ENCODE assay signal across 14 cellular contexts in the genomic region with DNA sequence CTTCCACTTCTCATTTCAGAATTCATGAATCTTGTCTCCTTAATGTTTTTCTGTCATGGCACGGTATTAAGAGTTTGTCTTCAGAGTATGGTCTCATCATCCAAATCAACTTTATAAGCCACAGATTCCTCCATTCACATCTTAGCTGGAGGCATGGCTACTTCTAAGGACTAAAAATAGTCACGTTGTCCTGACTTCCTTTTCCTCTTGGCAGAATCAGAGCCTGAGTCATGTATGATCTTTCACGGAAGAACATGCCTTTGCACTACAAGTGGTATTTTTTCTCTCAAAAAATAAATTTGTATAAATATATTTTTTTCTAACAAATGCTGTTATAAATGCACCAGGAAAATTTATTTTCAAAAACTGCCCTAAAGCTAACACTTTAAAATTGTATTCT.
DNase-seq lines count a peak whose midpoint lies in the region; TF ChIP-seq lines count a peak whose summit lies in the region.
"Had no signal": no experiment of that assay in that cellular context is flagged by ENCODE, and none has a peak within 500 bp of the region (broad histone marks: within the 10 kb centered on the region; RNA-seq: fewer than 3 reads in every experiment).

No MANE protein-coding gene starts in this region.

- no peak for TF ChIP-seq POLR2A in breast epithelium (IDR thresholded peaks at IDR 0.05)
- no peak for TF ChIP-seq POLR2A in stomach (IDR thresholded peaks at IDR 0.05)

- H3K4me1 Mint-ChIP-seq in MCF 10A (ENCODE audit: insufficient read depth, unreplicated experiment): peaks cover 21% of the 10 kb centered on the region
- H3K4me1 Mint-ChIP-seq in T-helper 2 cell treated with Interferon-gamma antibody and Interleukin-4, amounts not matched to agents 5 μg/mL and 100 μg/mL, for 36 hours (ENCODE audit: low read depth): peaks cover 14% of the 10 kb centered on the region

- CTCF ChIA-PET in MCF 10A (lab: Yijun Ruan, JAX): interaction anchor here (0.9 to 3.2 kb wide), 9 partner anchors 10 to 675 kb away, joined by 3 to 22 read pairs (median 6); no protein-coding TSS in a partner anchor

- DNase-seq in MCF 10A (ENCODE audit: unreplicated experiment) (peak; percentile 60), breast epithelium (ENCODE audit: low spot score in 2 of 2) (no peak), SK-N-MC (ENCODE audit: low read depth, low spot score) (no peak), fibroblast of the conjunctiva (ENCODE audit: low read depth) (peak; percentile 54), NCI-H128 (lab: John Stamatoyannopoulos, UW; ENCODE audit: unreplicated experiment) (no peak), stomach (no peak), NCI-H2227 (lab: John Stamatoyannopoulos, UW; ENCODE audit: unreplicated experiment) (no peak)
- DNase-seq in T-helper 2 cell treated with Interferon-gamma antibody and Interleukin-4, amounts not matched to agents 5 μg/mL and 100 μg/mL, for 36 hours (ENCODE audit: low spot score): no peak
- DNase-seq: activated T-cell treated with anti-CD3 and anti-CD28 coated beads, Interleukin-2, amount 50 U/mL, for 4 hours; cortex of kidney; natural killer cell; NCI-H774; stimulated activated naive B cell treated with anti-CD40 and anti-IgM and Interleukin-4, amounts not matched to agents 10 μg/mL and 1 μg/mL and 100 μg/mL, for 72 hours had no signal

- no peaks in the 10 kb centered on the region for H3K9me3 ChIP-seq in breast epithelium
- H3K9me3 ChIP-seq in SK-N-MC (ENCODE audit: low read depth, low read length): no peaks in the 10 kb centered on the region
- no peaks in the 10 kb centered on the region for H3K9me3 ChIP-seq in stomach
- H3K9me3 ChIP-seq: A549 had no signal

- H3K4me3 ChIP-seq in breast epithelium: no peak overlapping the region
- H3K4me3 ChIP-seq in SK-N-MC: no peak overlapping the region
- no peak overlapping the region for H3K4me3 ChIP-seq in stomach
- H3K4me3 ChIP-seq: A549 had no signal

- H3K9me3 Mint-ChIP-seq in MCF 10A (ENCODE audit: unreplicated experiment): no peaks in the 10 kb centered on the region
- no peaks in the 10 kb centered on the region for H3K9me3 Mint-ChIP-seq in T-helper 2 cell treated with Interferon-gamma antibody and Interleukin-4, amounts not matched to agents 5 μg/mL and 100 μg/mL, for 36 hours
- H3K9me3 Mint-ChIP-seq: activated T-cell treated with anti-CD3 and anti-CD28 coated beads, Interleukin-2, amount 50 U/mL, for 4 hours had no signal

- BruUV-seq in MCF 10A (replicated peaks; lab: Mats Ljungman, UMichigan): no TSS peak

- POLR2A ChIA-PET in MCF 10A (lab: Yijun Ruan, JAX): interaction anchor here (0.6 to 2.3 kb wide), 6 partner anchors 10 to 736 kb away, joined by 3 to 6 read pairs (median 4); a partner anchor contains a TSS

- H3K27me3 Mint-ChIP-seq in MCF 10A (ENCODE audit: insufficient read depth, unreplicated experiment): no peaks in the 10 kb centered on the region
- H3K27me3 Mint-ChIP-seq in T-helper 2 cell treated with Interferon-gamma antibody and Interleukin-4, amounts not matched to agents 5 μg/mL and 100 μg/mL, for 36 hours (ENCODE audit: low read depth): no peaks in the 10 kb centered on the region

- no peak for TF ChIP-seq CTCF in MCF 10A (IDR thresholded peaks at IDR 0.05; ENCODE audit: unreplicated experiment)
- TF ChIP-seq CTCF in breast epithelium (IDR thresholded peaks at IDR 0.05): no peak
- TF ChIP-seq CTCF in stomach (IDR thresholded peaks at IDR 0.05): no peak

- H3K36me3 Mint-ChIP-seq in MCF 10A (ENCODE audit: insufficient read depth, unreplicated experiment): peaks cover 5% of the 10 kb centered on the region
- no peaks in the 10 kb centered on the region for H3K36me3 Mint-ChIP-seq in T-helper 2 cell treated with Interferon-gamma antibody and Interleukin-4, amounts not matched to agents 5 μg/mL and 100 μg/mL, for 36 hours (ENCODE audit: low read depth)
- H3K36me3 Mint-ChIP-seq: natural killer cell; stimulated activated naive B cell treated with anti-CD40 and anti-IgM and Interleukin-4, amounts not matched to agents 10 μg/mL and 1 μg/mL and 100 μg/mL, for 72 hours had no signal

- H3K36me3 ChIP-seq in breast epithelium (no peaks in the 10 kb centered on the region), SK-N-MC (ENCODE audit: insufficient read depth, low read length) (no peaks in the 10 kb centered on the region), stomach (no peaks in the 10 kb centered on the region)

- no peak overlapping the region for H3K4me3 Mint-ChIP-seq in MCF 10A (ENCODE audit: unreplicated experiment)
- H3K4me3 Mint-ChIP-seq in T-helper 2 cell treated with Interferon-gamma antibody and Interleukin-4, amounts not matched to agents 5 μg/mL and 100 μg/mL, for 36 hours: no peak overlapping the region
- H3K4me3 Mint-ChIP-seq: activated T-cell treated with anti-CD3 and anti-CD28 coated beads, Interleukin-2, amount 50 U/mL, for 4 hours; natural killer cell; stimulated activated naive B cell treated with anti-CD40 and anti-IgM and Interleukin-4, amounts not matched to agents 10 μg/mL and 1 μg/mL and 100 μg/mL, for 72 hours had no signal

- TF ChIP-seq EP300 in stomach (IDR thresholded peaks at IDR 0.05): no peak

- peak overlapping the region; percentile 25 for H3K27ac Mint-ChIP-seq in MCF 10A (ENCODE audit: low read depth, unreplicated experiment)
- H3K27ac Mint-ChIP-seq in T-helper 2 cell treated with Interferon-gamma antibody and Interleukin-4, amounts not matched to agents 5 μg/mL and 100 μg/mL, for 36 hours: no peak overlapping the region
- H3K27ac Mint-ChIP-seq: natural killer cell; stimulated activated naive B cell treated with anti-CD40 and anti-IgM and Interleukin-4, amounts not matched to agents 10 μg/mL and 1 μg/mL and 100 μg/mL, for 72 hours had no signal

- WGBS in stomach, 5 donors: 25 to 31% (median 26%) methylated on average over 3 of the region's 3 CpGs

- intact Hi-C loops in MCF 10A (cut with micrococcal nuclease): no loop called here
- intact Hi-C loops in breast epithelium (cut with DNase I; ENCODE audit: low total_unique reads): no loop called here
- intact Hi-C loops in stomach (cut with DNase I; ENCODE audit: low total_unique reads): loop anchor here (10.0 kb wide), 1 partner anchor 662 kb away; no protein-coding TSS in a partner anchor

- H3K4me1 ChIP-seq in breast epithelium (peaks cover 9 to 18% of the 10 kb centered on the region in 2 donors), stomach (peaks cover 7 to 26% (median 17%) of the 10 kb centered on the region in 4 donors)

- peak overlapping the region in 1 of 2 donors; percentile 83 for H3K27ac ChIP-seq in breast epithelium
- peak overlapping the region; percentile 7; the same call in 1 of the 2 replicates for H3K27ac ChIP-seq in SK-N-MC
- H3K27ac ChIP-seq in stomach: peak overlapping the region in 1 of 5 donors; percentile 6

- H3K27me3 ChIP-seq in breast epithelium (no peaks in the 10 kb centered on the region), stomach (no peaks in the 10 kb centered on the region)

- H3K9ac ChIP-seq in SK-N-MC (ENCODE audit: insufficient read length): no peak overlapping the region

Comparison
In these comparisons a context has a peak if more than half of its experiments do, and no peak if none do; other contexts are left out.
1. DNase-seq: peak in MCF 10A (single experiment) and fibroblast of the conjunctiva (single experiment); none in breast epithelium (0 of 2), SK-N-MC (single experiment), NCI-H128 (single experiment), stomach (single experiment), NCI-H2227 (single experiment) and T-helper 2 cell treated with Interferon-gamma antibody and Interleukin-4, amounts not matched to agents 5 μg/mL and 100 μg/mL, for 36 hours (single experiment).